24 cellular contexts compared by ENCODE assay signal in genomic region chr13:44465318-44465717, GRCh38.
DNase-seq lines count a peak whose midpoint lies in the region; ATAC-seq and TF ChIP-seq lines count a peak whose summit lies in the region.
"Had no signal": no experiment of that assay in that cellular context is flagged by ENCODE, and none has a peak within 500 bp of the region (broad histone marks: within the 10 kb centered on the region; RNA-seq: fewer than 3 reads in every experiment).

No MANE protein-coding gene starts in this region.

- H4K5ac ChIP-seq in H9 (ENCODE audit: insufficient read length, low read depth, low read length), result no peak overlapping the region

- H3K27me3 ChIP-seq in H9 (ENCODE audit: insufficient read depth, low read length) (no peaks in the 10 kb centered on the region), SK-N-SH (ENCODE audit: insufficient read depth) (no peaks in the 10 kb centered on the region), foreskin keratinocyte (no peaks in the 10 kb centered on the region)
- H3K27me3 ChIP-seq: adrenal gland, BLaER1, SJSA1, stomach, tibial nerve had no signal

- H3K4me1 ChIP-seq in H9 (ENCODE audit: insufficient read depth, low read length) (no peaks in the 10 kb centered on the region; the same call in 1 of the 2 replicates), SK-N-SH (ENCODE audit: control insufficient read depth in 1 of 2, insufficient read depth in 2 of 2, low read depth in 1 of 2, low read length in 1 of 2) (peaks cover 14 to 15% of the 10 kb centered on the region in 2 experiments; a peak in 3 of 4 replicates), foreskin keratinocyte (peaks cover 3% of the 10 kb centered on the region)
- H3K4me1 ChIP-seq: adrenal gland, SJSA1, tibial nerve had no signal

- ATAC-seq in foreskin keratinocyte, result peak; percentile 62
- ATAC-seq: GM12878, left colon had no signal

- no peak overlapping the region for H2BK5ac ChIP-seq in H9 (ENCODE audit: insufficient read length, low read length)

- no peak overlapping the region for H3T11ph ChIP-seq in H9 (ENCODE audit: low read length)

- no peak for TF ChIP-seq EP300 in SK-N-SH (IDR thresholded peaks at IDR 0.05; ENCODE audit: borderline replicate concordance in 1 of 2, low read depth in 1 of 2, low read length in 1 of 2)

- H2AFZ ChIP-seq in H9 (ENCODE audit: low read length), result no peak overlapping the region
- no peak overlapping the region for H2AFZ ChIP-seq in SK-N-SH (ENCODE audit: low read depth)
- H2AFZ ChIP-seq: PC-9 had no signal

- H3K4me2 ChIP-seq in H9 (ENCODE audit: insufficient read depth, insufficient read length, low read length) (no peak overlapping the region), SK-N-SH (no peak overlapping the region)
- H3K4me2 ChIP-seq: BLaER1, PC-9 had no signal

- no peak overlapping the region for H3K23ac ChIP-seq in H9 (ENCODE audit: insufficient read length, low read depth, low read length)

- H3K9me3 ChIP-seq in H9 (ENCODE audit: control insufficient read depth, low read depth, low read length), result no peaks in the 10 kb centered on the region
- no peaks in the 10 kb centered on the region for H3K9me3 ChIP-seq in SK-N-SH
- H3K9me3 ChIP-seq: adrenal gland, SJSA1, stomach, tibial nerve had no signal

- no peak overlapping the region for H2AK5ac ChIP-seq in H9 (ENCODE audit: insufficient read length, low read length)

- H3K27ac Mint-ChIP-seq in H9 (peak overlapping the region in 2 of 3 experiments; percentile 19 to 79; a peak in 3 of 7 replicates), type B pancreatic cell (no peak overlapping the region)
- H3K27ac Mint-ChIP-seq: progenitor cell of endocrine pancreas had no signal

- H3K36me3 Mint-ChIP-seq in H9 (ENCODE audit: insufficient read depth in 1 of 3, low read depth in 3 of 3) (peaks cover 0 to 5% (median 0%) of the 10 kb centered on the region in 3 experiments; a peak in 3 of 7 replicates), type B pancreatic cell (no peaks in the 10 kb centered on the region)

- H3K9ac ChIP-seq in H9 (ENCODE audit: extremely low read depth, insufficient read length, low read length) (no peak overlapping the region), SK-N-SH (no peak overlapping the region)
- H3K9ac ChIP-seq: BLaER1 had no signal

- no peak overlapping the region for H3K18ac ChIP-seq in H9 (ENCODE audit: insufficient read length, low read depth, low read length)

- H2BK120ac ChIP-seq in H9 (ENCODE audit: low read depth, low read length, poor library complexity, severe bottlenecking), result no peak overlapping the region

- CTCF ChIA-PET in SK-N-SH (lab: Yijun Ruan, JAX), result interaction anchor here (0.7 to 3.8 kb wide), 11 partner anchors 8 to 560 kb away, joined by 3 to 20 read pairs (median 4); no protein-coding TSS in a partner anchor

- no peak overlapping the region for H2BK15ac ChIP-seq in H9 (ENCODE audit: low read depth, low read length)

- no peak overlapping the region for H4K8ac ChIP-seq in H9 (replicated peaks; ENCODE audit: insufficient read length, low read depth, low read length)

- TF ChIP-seq CTCF in H9 (conservative IDR thresholded peaks at IDR 0.05), result no peak
- no peak for TF ChIP-seq CTCF in SK-N-SH (IDR thresholded peaks at IDR 0.05)
- TF ChIP-seq CTCF in foreskin keratinocyte (conservative IDR thresholded peaks at IDR 0.05), result peak; percentile 40
- no peak for TF ChIP-seq CTCF in type B pancreatic cell (conservative IDR thresholded peaks at IDR 0.05)

- no peak overlapping the region for H3K4me3 ChIP-seq in SK-N-SH (ENCODE audit: low read depth in 2 of 2, low read length in 1 of 2)
- H3K4me3 ChIP-seq: adrenal gland, BLaER1, GM12878, PC-9, SJSA1, stomach, tibial nerve had no signal

- H3K9me3 Mint-ChIP-seq in H9, result no peaks in the 10 kb centered on the region
- H3K9me3 Mint-ChIP-seq in type B pancreatic cell, result no peaks in the 10 kb centered on the region

- H3K27ac ChIP-seq in H9 (ENCODE audit: insufficient read length, low read depth, low read length) (no peak overlapping the region), SK-N-SH (ENCODE audit: low read depth in 2 of 2, low read length in 1 of 2) (no peak overlapping the region), foreskin keratinocyte (no peak overlapping the region)
- H3K27ac ChIP-seq: adrenal gland, BLaER1, PC-9, SJSA1, stomach, tibial nerve had no signal

- no peak overlapping the region for H4K91ac ChIP-seq in H9 (ENCODE audit: insufficient read length, low read depth, low read length)

- H3K23me2 ChIP-seq in H9 (ENCODE audit: insufficient read length, low read depth, low read length, poor library complexity, severe bottlenecking), result no peaks in the 10 kb centered on the region

- DNase-seq in A172 (ENCODE audit: low spot score) (peak; percentile 18), H9 (no peak), SK-N-SH (no peak), foreskin keratinocyte (peak in 1 of 2 donors; percentile 32), type B pancreatic cell (ENCODE audit: extremely low spot score, unreplicated experiment) (no peak), COLO829 (ENCODE audit: low spot score) (no peak)
- no peak for DNase-seq in stimulated activated CD4-positive, alpha-beta T cell treated with anti-CD3 and anti-CD28 coated beads, Interleukin-2, amount 100 ng/mL, for 24 hours
- DNase-seq in activated effector memory CD4-positive, alpha-beta T cell treated with anti-CD3 and anti-CD28 coated beads, Interleukin-2, amount 50 U/mL, for 16 hours, result no peak
- DNase-seq: activated CD4-positive, alpha-beta T cell treated with anti-CD3 and anti-CD28 coated beads for 1 hour; adrenal gland; COR-L47; DMS79; glutamatergic neuron; left colon; mesenchymal stem cell; NCI-H2081 treated with DMSO at 0.1 percent for 48 hours; PC-9; stimulated activated CD8-positive, alpha-beta memory T cell treated with anti-CD3 and anti-CD28 coated beads, Interleukin-4, amount 100 ng/mL, for 48 hours; stomach had no signal

- H4K20me1 ChIP-seq in H9 (ENCODE audit: control insufficient read depth, insufficient read depth, insufficient read length), result no peaks in the 10 kb centered on the region
- peaks cover 54% of the 10 kb centered on the region for H4K20me1 ChIP-seq in SK-N-SH (ENCODE audit: insufficient read depth)

- H3K9me2 ChIP-seq in SK-N-SH, result no peaks in the 10 kb centered on the region

- no peaks in the 10 kb centered on the region for H3K79me1 ChIP-seq in H9 (ENCODE audit: insufficient read depth, low read depth, low read length, poor library complexity, severe bottlenecking)

- WGBS in H9 (ENCODE audit: extremely low coverage, insufficient read length, low lambda C conversion rate), result no CpG with 5 or more reads among the region's 4 CpGs
- WGBS in SK-N-SH (ENCODE audit: low lambda C conversion rate), result 63% methylated on average over 4 of the region's 4 CpGs

- no peak overlapping the region for H3K4ac ChIP-seq in H9 (ENCODE audit: low read depth, low read length)

- H3K36me3 ChIP-seq in SK-N-SH (replicated peaks in 1 of 2; ENCODE audit: control insufficient read depth in 1 of 2, insufficient read depth in 2 of 2, low read length in 1 of 2), result no peaks in the 10 kb centered on the region
- H3K36me3 ChIP-seq: adrenal gland, BLaER1, SJSA1, stomach, tibial nerve had no signal

- no peak overlapping the region for H2BK12ac ChIP-seq in H9 (ENCODE audit: insufficient read length, low read depth, low read length)

- H2BK20ac ChIP-seq in H9 (ENCODE audit: low read depth, low read length, poor library complexity, severe bottlenecking), result no peak overlapping the region

- no peak overlapping the region for H3K4me3 Mint-ChIP-seq in H9
- H3K4me3 Mint-ChIP-seq in type B pancreatic cell, result no peak overlapping the region

- H3F3A ChIP-seq in SK-N-SH (replicated peaks; ENCODE audit: insufficient read depth), result peaks cover 6% of the 10 kb centered on the region

- TF ChIP-seq RAD21 in SK-N-SH (IDR thresholded peaks at IDR 0.05; ENCODE audit: low read length), result no peak

- no peak overlapping the region for H3K56ac ChIP-seq in H9 (ENCODE audit: insufficient read length, low read depth, low read length)

- no peak overlapping the region for H3K14ac ChIP-seq in H9 (ENCODE audit: insufficient read depth, low read length)

- H3K4me1 Mint-ChIP-seq in H9, result peaks cover 20 to 25% of the 10 kb centered on the region in 2 experiments
- peaks cover 23% of the 10 kb centered on the region for H3K4me1 Mint-ChIP-seq in type B pancreatic cell (ENCODE audit: unreplicated experiment)

- POLR2A ChIA-PET in SK-N-SH (lab: Yijun Ruan, JAX), result interaction anchor here (0.7 to 1.4 kb wide), 2 partner anchors 22 to 29 kb away, joined by 3 to 6 read pairs; no protein-coding TSS in a partner anchor

- H3K27me3 Mint-ChIP-seq in H9 (ENCODE audit: low read depth) (no peaks in the 10 kb centered on the region), type B pancreatic cell (no peaks in the 10 kb centered on the region)
- H3K27me3 Mint-ChIP-seq: progenitor cell of endocrine pancreas had no signal

- 0 out of 2 replicates have a peak, but pooled peaks cover 2% of the 10 kb centered on the region for H3K79me2 ChIP-seq in H9 (ENCODE audit: insufficient read depth, low read length)
- H3K79me2 ChIP-seq in SK-N-SH (ENCODE audit: insufficient read depth), result peaks cover 97% of the 10 kb centered on the region

TF ChIP-seq in SK-N-SH, 30 proteins besides CTCF, POLR2A, EP300 and RAD21:
- TF ChIP-seq NRF1 (IDR thresholded peaks at IDR 0.05; ENCODE audit: low read depth, low read length) (no peak), ZBTB33 (IDR thresholded peaks at IDR 0.05; ENCODE audit: borderline replicate concordance, low read depth) (no peak), TCF12 (IDR thresholded peaks at IDR 0.05) (peak; percentile 25; the same call in 1 of the 2 replicates), CHD2 (IDR thresholded peaks at IDR 0.05; ENCODE audit: low read length, partially characterized antibody) (no peak)
